In genomic region chr7:35038340-35038738, GRCh38 we compare ENCODE assay signal across 8 cellular contexts. TPM values are rescaled to one million over a fixed set of nuclear protein-coding genes. Genes with fewer than 3 reads are reported as not detected.
DNase-seq lines count a peak whose midpoint lies in the region; ATAC-seq and TF ChIP-seq lines count a peak whose summit lies in the region.

No MANE protein-coding gene starts in this region.

- 25 to 30% methylated on average over 8 of the region's 8 CpGs for WGBS in heart right ventricle, 2 donors
- 34 to 39% methylated on average over 8 of the region's 8 CpGs for WGBS in lung, 2 donors

- H3K4me1 ChIP-seq in heart right ventricle = peaks cover 0 to 34% (median 24%) of the 10 kb centered on the region in 9 donors
- peaks cover 0 to 12% of the 10 kb centered on the region in 2 donors for H3K4me1 ChIP-seq in lung (ENCODE audit: control insufficient read depth in 2 of 2, insufficient read depth in 2 of 2, low read length in 2 of 2)
- peaks cover 28% of the 10 kb centered on the region for H3K4me1 ChIP-seq in upper lobe of right lung

- no peaks in the 10 kb centered on the region for H3K27me3 ChIP-seq in heart right ventricle
- no peaks in the 10 kb centered on the region for H3K27me3 ChIP-seq in lung (ENCODE audit: control insufficient read depth, insufficient read depth)
- no peaks in the 10 kb centered on the region for H3K27me3 ChIP-seq in upper lobe of right lung

- H3K36me3 Mint-ChIP-seq in brain = no peaks in the 10 kb centered on the region

- peak overlapping the region; percentile 90 to 99 (median 93) for H3K4me3 Mint-ChIP-seq in brain

- DNase-seq in heart right ventricle = no peak
- no peak for DNase-seq in left ventricle myocardium superior
- no peak for DNase-seq in lung (ENCODE audit: low spot score)
- DNase-seq in upper lobe of right lung = no peak
- DNase-seq in SKM-1 treated with dmso at 0.1 percent for 144 hours (lab: John Stamatoyannopoulos, UW; ENCODE audit: unreplicated experiment) = no peak
- DNase-seq in DMS79 treated with DMSO at 0.1 percent for 48 hours (lab: John Stamatoyannopoulos, UW) = no peak
- DNase-seq in activated gamma-delta T cell (lab: John Stamatoyannopoulos, UW) = no peak

- H3K27me3 Mint-ChIP-seq in brain = no peaks in the 10 kb centered on the region

- TF ChIP-seq CTCF in heart right ventricle (IDR thresholded peaks at IDR 0.05) = no peak
- no peak for TF ChIP-seq CTCF in brain (conservative IDR thresholded peaks at IDR 0.05)
- TF ChIP-seq CTCF in lung (IDR thresholded peaks at IDR 0.05; ENCODE audit: control extremely low read depth, extremely low read depth) = no peak
- TF ChIP-seq CTCF in upper lobe of right lung (IDR thresholded peaks at IDR 0.05) = no peak

- H3K4me3 ChIP-seq in heart right ventricle (peak overlapping the region; percentile 23 to 86 (median 68)), lung (no peak overlapping the region), upper lobe of right lung (peak overlapping the region; percentile 61)

- H3K27ac ChIP-seq in heart right ventricle (peak overlapping the region; percentile 69 to 93 (median 89)), lung (ENCODE audit: low read depth in 1 of 2, low read length in 1 of 2) (peak overlapping the region; percentile 92), upper lobe of right lung (peak overlapping the region; percentile 81)

- H3K36me3 ChIP-seq in heart right ventricle = no peaks in the 10 kb centered on the region
- no peaks in the 10 kb centered on the region for H3K36me3 ChIP-seq in lung (ENCODE audit: control insufficient read depth in 2 of 2, insufficient read depth in 2 of 2, low read length in 2 of 2)
- H3K36me3 ChIP-seq in upper lobe of right lung = no peaks in the 10 kb centered on the region

- intact Hi-C loops in heart right ventricle (cut with DNase I) = loop anchor here in 7 of 10 donors (5.0 to 10.0 kb wide), 4 partner anchors 214 to 364 kb away; no protein-coding TSS in a partner anchor
- intact Hi-C loops in left ventricle myocardium superior (cut with micrococcal nuclease) = no loop called here
- intact Hi-C loops in upper lobe of right lung (cut with DNase I) = no loop called here

- ATAC-seq in heart right ventricle = no peak
- no peak for ATAC-seq in left ventricle myocardium superior
- ATAC-seq in lung (ENCODE audit: insufficient read depth, low FRiP score) = no peak
- ATAC-seq in upper lobe of right lung = no peak

- peaks cover 28% of the 10 kb centered on the region for H3K4me1 Mint-ChIP-seq in brain

- peaks cover 0 to 4% (median 0%) of the 10 kb centered on the region in 5 experiments for H3K9me3 Mint-ChIP-seq in brain

- no peaks in the 10 kb centered on the region for H3K9me3 ChIP-seq in heart right ventricle
- no peaks in the 10 kb centered on the region for H3K9me3 ChIP-seq in lung (ENCODE audit: control insufficient read depth in 2 of 2, insufficient read depth in 1 of 2, low read length in 1 of 2)
- no peaks in the 10 kb centered on the region for H3K9me3 ChIP-seq in upper lobe of right lung

- H3K27ac Mint-ChIP-seq in brain = peak overlapping the region; percentile 63 to 98 (median 90)

RNA-seq across cellular contexts. Expression of gene DPY19L1, which starts 1.1 kb away (rescaled TPM):
- total RNA-seq in heart right ventricle = 10 to 100 TPM; 19.8 to 28.0 (median 22.4) TPM
- 10 to 100 TPM in 1 of 2 donors, 1 to 10 TPM in 1; 8.9 to 12.7 TPM for polyA plus RNA-seq in heart right ventricle
- 25.0 TPM for total RNA-seq in left ventricle myocardium superior
- polyA plus RNA-seq in brain (ENCODE audit: insufficient read depth, low read depth, low replicate concordance) = 7.0 TPM
- total RNA-seq in lung = 10 to 100 TPM; 46.1 to 83.3 TPM
- 10 to 100 TPM; 10.4 to 19.4 TPM for polyA plus RNA-seq in lung
- 52.0 TPM for total RNA-seq in upper lobe of right lung

Comparison
In these comparisons a context has a peak if more than half of its experiments do, and no peak if none do; other contexts are left out.
1. intact Hi-C loops: an anchor here in heart right ventricle (5.0 to 10.0 kb wide); none called in left ventricle myocardium superior and upper lobe of right lung.